Comparison of ENCODE assay signal across 18 cellular contexts in genomic region chr13:94479559-94480095, GRCh38. TPM values are rescaled to one million over a fixed set of nuclear protein-coding genes. Genes with fewer than 3 reads are reported as not detected.
A peak's percentile ranks its signal among the peaks of the same experiment; 100 is the strongest.
DNase-seq lines count a peak whose midpoint lies in the region; ATAC-seq and TF ChIP-seq lines count a peak whose summit lies in the region.
"Had no signal": no experiment of that assay in that cellular context is flagged by ENCODE, and none has a peak within 500 bp of the region (broad histone marks: within the 10 kb centered on the region; RNA-seq: fewer than 3 reads in every experiment).

DCT (minus strand) TSS chr13:94479682; CDS start chr13:94479255, 427 bp downstream.

- no peaks in the 10 kb centered on the region for H3K27me3 ChIP-seq in GM23338 (ENCODE audit: insufficient read depth)
- no peaks in the 10 kb centered on the region for H3K27me3 ChIP-seq in gastroesophageal sphincter

- H3K36me3 Mint-ChIP-seq in GM23338 (ENCODE audit: low read depth) (no peaks in the 10 kb centered on the region), neural crest cell (ENCODE audit: low read depth) (no peaks in the 10 kb centered on the region)
- no peaks in the 10 kb centered on the region for H3K36me3 Mint-ChIP-seq in stimulated activated naive B cell treated with anti-CD40 and anti-IgM and Interleukin-4, amounts not matched to agents 10 μg/mL and 1 μg/mL and 100 μg/mL, for 72 hours
- H3K36me3 Mint-ChIP-seq: activated naive CD8-positive, alpha-beta T cell; naive thymus-derived CD4-positive, alpha-beta T cell had no signal

- ATAC-seq in GM23338 (no peak), gastroesophageal sphincter (no peak)
- ATAC-seq in stimulated activated naive B cell treated with anti-CD40 and anti-IgM and Interleukin-4, amounts not matched to agents 10 μg/mL and 1 μg/mL and 100 μg/mL, for 72 hours (replicated peaks), result no peak
- ATAC-seq: left ventricle myocardium superior; naive thymus-derived CD4-positive, alpha-beta T cell had no signal

- peak within 1 kb of the TSS; percentile 59 for H2AFZ ChIP-seq in GM23338

- no peak for TF ChIP-seq POLR2A in gastroesophageal sphincter (IDR thresholded peaks at IDR 0.05)

- H3K4me1 ChIP-seq in GM23338 (ENCODE audit: insufficient read depth) (no peaks in the 10 kb centered on the region; the same call in 1 of the 2 replicates), gastroesophageal sphincter (no peaks in the 10 kb centered on the region)

- no peak within 1 kb of the TSS for H3K4me3 Mint-ChIP-seq in GM23338
- no peak within 1 kb of the TSS for H3K4me3 Mint-ChIP-seq in neural crest cell
- no peak within 1 kb of the TSS for H3K4me3 Mint-ChIP-seq in stimulated activated naive B cell treated with anti-CD40 and anti-IgM and Interleukin-4, amounts not matched to agents 10 μg/mL and 1 μg/mL and 100 μg/mL, for 72 hours
- H3K4me3 Mint-ChIP-seq: activated naive CD8-positive, alpha-beta T cell; naive thymus-derived CD4-positive, alpha-beta T cell; T-helper 1 cell treated with Interleukin-12 subunit alpha and Interleukin-12 subunit beta and Interleukin-4 antibody, amounts not matched to agents 30 μg/mL and 1 μg/mL, for 36 hours had no signal

- H3K4me3 ChIP-seq in GM23338 (no peak within 1 kb of the TSS), gastroesophageal sphincter (no peak within 1 kb of the TSS)

- H3K27ac Mint-ChIP-seq in GM23338 (no peak within 1 kb of the TSS), neural crest cell (ENCODE audit: unreplicated experiment) (peak within 1 kb of the TSS; percentile 23)
- no peak within 1 kb of the TSS for H3K27ac Mint-ChIP-seq in stimulated activated naive B cell treated with anti-CD40 and anti-IgM and Interleukin-4, amounts not matched to agents 10 μg/mL and 1 μg/mL and 100 μg/mL, for 72 hours
- H3K27ac Mint-ChIP-seq: activated naive CD8-positive, alpha-beta T cell; naive thymus-derived CD4-positive, alpha-beta T cell; T-helper 1 cell treated with Interleukin-12 subunit alpha and Interleukin-12 subunit beta and Interleukin-4 antibody, amounts not matched to agents 30 μg/mL and 1 μg/mL, for 36 hours had no signal

- WGBS in gastroesophageal sphincter (ENCODE audit: low coverage in 1 of 2), 2 donors, result 32 to 38% methylated on average over 2 to 3 of the region's 3 CpGs

- H3K9me2 ChIP-seq in GM23338 (ENCODE audit: insufficient read depth), result peaks cover 5% of the 10 kb centered on the region; the same call in 1 of the 2 replicates

- H3K4me2 ChIP-seq in GM23338, result no peak within 1 kb of the TSS

- no peaks in the 10 kb centered on the region for H4K20me1 ChIP-seq in GM23338 (replicated peaks; ENCODE audit: insufficient read depth)

- H3K27ac ChIP-seq in GM23338 (ENCODE audit: low read depth) (no peak within 1 kb of the TSS), gastroesophageal sphincter (no peak within 1 kb of the TSS)

- H3K36me3 ChIP-seq in GM23338 (ENCODE audit: insufficient read depth) (no peaks in the 10 kb centered on the region), gastroesophageal sphincter (no peaks in the 10 kb centered on the region)

- DNase-seq in D341Med (ENCODE audit: low spot score) (peak; percentile 73), GM23338 (ENCODE audit: low spot score) (no peak), NCI-H82 (lab: John Stamatoyannopoulos, UW) (peak; percentile 100), neural crest cell (ENCODE audit: low read depth, low spot score) (no peak)
- DNase-seq in NK-92 treated with Interleukin-12 subunit alpha and Interleukin-12 subunit beta, amount 100 ng/mL, for 24 hours (lab: John Stamatoyannopoulos, UW), result no peak
- DNase-seq in stimulated activated naive B cell treated with anti-CD40 and anti-IgM and Interleukin-4, amounts not matched to agents 10 μg/mL and 1 μg/mL and 100 μg/mL, for 72 hours, result no peak
- DNase-seq: activated CD4-positive, CD25-positive, alpha-beta regulatory T cell treated with anti-CD3 and anti-CD28 coated beads, Interleukin-2, amount 50 U/mL, for 72 hours; activated CD8-positive, alpha-beta memory T cell treated with anti-CD3 and anti-CD28 coated beads, Interleukin-2, amount 50 U/mL, for 48 hours; AML-193; left ventricle myocardium superior; naive thymus-derived CD4-positive, alpha-beta T cell; NCI-H526 treated with DMSO at 0.1 percent for 48 hours; stimulated activated CD4-positive, alpha-beta T cell treated with anti-CD3 and anti-CD28 coated beads, Interleukin-4, amount 100 ng/mL, for 24 hours had no signal

- no peaks in the 10 kb centered on the region for H3K9me3 Mint-ChIP-seq in GM23338
- H3K9me3 Mint-ChIP-seq in neural crest cell, result no peaks in the 10 kb centered on the region
- peaks cover 2 to 6% of the 10 kb centered on the region in 2 donors for H3K9me3 Mint-ChIP-seq in stimulated activated naive B cell treated with anti-CD40 and anti-IgM and Interleukin-4, amounts not matched to agents 10 μg/mL and 1 μg/mL and 100 μg/mL, for 72 hours
- H3K9me3 Mint-ChIP-seq: T-helper 1 cell treated with Interleukin-12 subunit alpha and Interleukin-12 subunit beta and Interleukin-4 antibody, amounts not matched to agents 30 μg/mL and 1 μg/mL, for 36 hours had no signal

- H3K27me3 Mint-ChIP-seq in GM23338 (ENCODE audit: insufficient read depth, low read depth, poor library complexity) (no peaks in the 10 kb centered on the region), neural crest cell (ENCODE audit: low read depth) (no peaks in the 10 kb centered on the region)
- H3K27me3 Mint-ChIP-seq in stimulated activated naive B cell treated with anti-CD40 and anti-IgM and Interleukin-4, amounts not matched to agents 10 μg/mL and 1 μg/mL and 100 μg/mL, for 72 hours, result peaks cover 0 to 6% of the 10 kb centered on the region in 2 donors
- H3K27me3 Mint-ChIP-seq: activated naive CD8-positive, alpha-beta T cell; naive thymus-derived CD4-positive, alpha-beta T cell had no signal

- H3K9me3 ChIP-seq in gastroesophageal sphincter, result no peaks in the 10 kb centered on the region

- TF ChIP-seq CTCF in GM23338 (conservative IDR thresholded peaks at IDR 0.05; ENCODE audit: low read depth in 2 of 2), result no peak
- TF ChIP-seq CTCF in neural crest cell (conservative IDR thresholded peaks at IDR 0.05), result no peak
- no peak for TF ChIP-seq CTCF in gastroesophageal sphincter (IDR thresholded peaks at IDR 0.05)

- H3F3A ChIP-seq in GM23338 (replicated peaks; ENCODE audit: low read depth), result no peaks in the 10 kb centered on the region

- H3K79me2 ChIP-seq in GM23338 (replicated peaks; ENCODE audit: insufficient read depth), result no peaks in the 10 kb centered on the region

- no peak for TF ChIP-seq EP300 in gastroesophageal sphincter (IDR thresholded peaks at IDR 0.05)

- H3K4me1 Mint-ChIP-seq in GM23338 (no peaks in the 10 kb centered on the region; the same call in 2 of the 3 replicates), neural crest cell (peaks cover 17% of the 10 kb centered on the region)
- H3K4me1 Mint-ChIP-seq in stimulated activated naive B cell treated with anti-CD40 and anti-IgM and Interleukin-4, amounts not matched to agents 10 μg/mL and 1 μg/mL and 100 μg/mL, for 72 hours, result no peaks in the 10 kb centered on the region

TF ChIP-seq in GM23338, 12 proteins besides CTCF, POLR2A, EP300 and RAD21 (continues in another document):
- TF ChIP-seq REST (IDR thresholded peaks at IDR 0.05; ENCODE audit: unreplicated experiment) (no peak), EZH2 (IDR thresholded peaks at IDR 0.05; ENCODE audit: low read depth, unreplicated experiment) (no peak), ETS1 (IDR thresholded peaks at IDR 0.05) (no peak), EZH2phosphoT487 (IDR thresholded peaks at IDR 0.05; ENCODE audit: unreplicated experiment) (no peak), STAT1 (IDR thresholded peaks at IDR 0.05; ENCODE audit: unreplicated experiment) (no peak), ZNF331 (CRISPR knock-in tag; IDR thresholded peaks at IDR 0.05; ENCODE audit: low read depth) (no peak)

RNA-seq across cellular contexts. Expression of gene DCT, which starts in this region (rescaled TPM):
- 0.14 TPM in 1 of 2 replicates, not detected in the other for total RNA-seq in GM23338 (2014; rRNA removed; shearing (Covaris generic))
- polyA plus RNA-seq in GM23338 (2016; fragmentation: Nextera tagmentation; extraction: Ambion mirVana), result not detected in 2 replicates
- total RNA-seq in neural crest cell (0.12 and 0.43 TPM in 2 replicates), gastroesophageal sphincter (under 1 TPM; 0.13 to 0.31 (median 0.21) TPM)
- total RNA-seq: fibroblast of villous mesenchyme, MCF 10A had no signal

Comparison
In these comparisons a context has a peak if more than half of its experiments do, and no peak if none do; other contexts are left out.
1. DNase-seq: peak in D341Med (single experiment) and NCI-H82 (single experiment); none in GM23338 (single experiment), neural crest cell (single experiment), NK-92 treated with Interleukin-12 subunit alpha and Interleukin-12 subunit beta, amount 100 ng/mL, for 24 hours (single experiment) and stimulated activated naive B cell treated with anti-CD40 and anti-IgM and Interleukin-4, amounts not matched to agents 10 μg/mL and 1 μg/mL and 100 μg/mL, for 72 hours (single experiment).